8 cellular contexts compared by ENCODE assay signal in the genomic region with DNA sequence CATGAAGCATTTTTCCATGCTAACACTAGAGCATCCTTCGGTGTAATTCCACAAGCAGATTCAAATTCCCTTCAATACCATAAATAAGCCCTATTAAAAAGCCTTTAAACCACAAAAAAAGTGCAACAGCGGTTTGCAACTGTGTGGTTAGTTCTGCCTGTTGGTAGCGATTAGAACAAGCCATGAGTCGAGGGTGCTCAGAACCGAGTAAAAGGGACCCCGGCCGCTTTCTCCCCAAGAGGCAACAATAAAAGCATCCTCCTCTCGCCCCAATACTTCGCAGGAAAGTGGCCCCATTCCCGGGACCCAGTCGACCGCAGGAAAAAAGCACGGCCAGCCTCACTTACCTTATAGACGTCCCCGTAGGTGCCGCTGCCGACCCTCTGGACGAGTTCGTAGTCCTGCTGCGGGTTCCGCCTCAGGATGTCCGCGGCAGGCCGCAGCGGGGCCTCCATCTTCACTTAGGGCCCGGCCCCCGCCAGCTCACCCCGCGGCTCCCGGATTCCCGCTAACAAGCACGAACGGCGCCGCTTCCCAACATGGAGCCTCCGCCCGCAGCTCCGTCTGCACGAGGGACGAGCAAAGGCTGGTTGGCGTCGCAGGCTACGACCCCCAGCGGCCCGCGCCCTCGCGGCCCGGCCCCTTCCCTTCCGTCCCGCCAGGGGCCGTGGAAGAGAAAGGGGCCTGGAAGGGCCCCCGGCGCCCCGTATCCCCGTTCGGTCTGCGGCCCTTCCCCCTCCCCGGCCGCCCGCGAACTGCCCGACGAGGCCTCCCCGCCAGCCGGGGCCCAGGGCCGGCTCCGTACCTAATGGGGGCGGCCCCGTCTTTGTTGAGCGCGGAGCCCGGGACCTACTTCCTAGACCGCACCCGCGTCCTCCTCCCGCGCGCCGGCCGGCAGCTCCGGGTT. TPM values are rescaled to one million over a fixed set of nuclear protein-coding genes. Genes with fewer than 3 reads are reported as not detected.
DNase-seq lines count a peak whose midpoint lies in the region; ATAC-seq, FAIRE-seq and TF ChIP-seq lines count a peak whose summit lies in the region.

No MANE protein-coding gene starts in this region.

- FAIRE-seq in D721Med (lab: Jason Lieb, UNC) (no peak), GM12878 (lab: Jason Lieb, UNC) (no peak)

- TF ChIP-seq CTCF in D721Med (IDR thresholded peaks at IDR 0.05; ENCODE audit: insufficient read depth, missing control alignments) (peak; percentile 1), GM12878 (IDR thresholded peaks at IDR 0.05 in 2 of 3, conservative IDR thresholded peaks at IDR 0.05 in 1 of 3; ENCODE audit: control insufficient read depth in 2 of 3, extremely low read depth in 1 of 3, insufficient read depth in 1 of 3, low read depth in 3 of 3, low read length in 3 of 3) (0 out of 6 replicates have a peak, but pooled peaks of 1 of the 3 experiments have one; percentile 0), gastrocnemius medialis (IDR thresholded peaks at IDR 0.05 in 4 of 5, conservative IDR thresholded peaks at IDR 0.05 in 1 of 5) (no peak)

- H3K4me1 ChIP-seq in SJCRH30 (peaks cover 7% of the 10 kb centered on the region; the same call in 1 of the 2 replicates), GM12878 (ENCODE audit: control insufficient read depth, insufficient read depth, low read length) (peaks cover 10% of the 10 kb centered on the region), iPS-15b (ENCODE audit: control insufficient read depth, insufficient read depth, low read length) (peaks cover 12% of the 10 kb centered on the region), gastrocnemius medialis (peaks cover 21 to 29% of the 10 kb centered on the region in 2 donors)

- H3K4me2 ChIP-seq in GM12878 (ENCODE audit: control insufficient read depth, insufficient read depth): peak overlapping the region; percentile 48

- no TSS peak for BruUV-seq in GM12878 (replicated peaks; lab: Mats Ljungman, UMichigan)

- under 1% methylated on average over 66 of the region's 82 CpGs for WGBS in GM12878 (ENCODE audit: insufficient coverage, insufficient replicate concordance, low lambda C conversion rate, missing lambda C conversion rate)

- H3K79me2 ChIP-seq in GM12878 (ENCODE audit: control insufficient read depth, insufficient read depth, low read length): peaks cover 35% of the 10 kb centered on the region

- RAD21 ChIA-PET in GM12878 (lab: Charles Lee; ENCODE audit: unreplicated experiment): interaction anchor here (0.8 to 3.0 kb wide), 7 partner anchors 9 to 530 kb away, joined by 3 to 14 read pairs (median 4); no protein-coding TSS in a partner anchor

- TF ChIP-seq POLR2A in GM12878 (IDR thresholded peaks at IDR 0.05; ENCODE audit: low read depth, low read length): peak; percentile 75; the same call in 1 of the 2 replicates
- no peak for TF ChIP-seq POLR2A in gastrocnemius medialis (IDR thresholded peaks at IDR 0.05)

- DNase-seq in D721Med (ENCODE audit: insufficient read length, low spot score) (no peak), SJCRH30 (peak; percentile 60 to 67), GM12878 (ENCODE audit: low read depth, low spot score) (no peak), gastrocnemius medialis (peak; percentile 15 to 24), DMS153 treated with DMSO at 0.1 percent for 48 hours (lab: John Stamatoyannopoulos, UW; ENCODE audit: unreplicated experiment) (no peak)

- H3K9ac ChIP-seq in GM12878 (ENCODE audit: control insufficient read depth, insufficient read depth, low read length): peak overlapping the region; percentile 73
- peak overlapping the region; percentile 79 for H3K9ac ChIP-seq in iPS-15b (ENCODE audit: low read depth, low read length)

- H3K27ac ChIP-seq in SJCRH30 (peak overlapping the region; percentile 91), GM12878 (ENCODE audit: control insufficient read depth, insufficient read depth) (peak overlapping the region; percentile 75), gastrocnemius medialis (peak overlapping the region; percentile 86 to 95 (median 94))

- no peak for TF ChIP-seq EP300 in GM12878 (IDR thresholded peaks at IDR 0.05; ENCODE audit: borderline replicate concordance in 1 of 2, control insufficient read depth in 1 of 2, low read depth in 2 of 2, low read length in 2 of 2)

- SMC1A ChIA-PET in GM12878 (lab: Charles Lee; ENCODE audit: uncharacterized antibody, unreplicated experiment): interaction anchor here (1.0 to 1.6 kb wide), 6 partner anchors 9 to 678 kb away, joined by 3 to 8 read pairs (median 5); no protein-coding TSS in a partner anchor

- H3K36me3 ChIP-seq in SJCRH30 (peaks cover 3% of the 10 kb centered on the region; the same call in 1 of the 2 replicates), GM12878 (ENCODE audit: control insufficient read depth in 2 of 2, insufficient read depth in 2 of 2, low read length in 1 of 2) (no peaks in the 10 kb centered on the region), iPS-15b (ENCODE audit: control insufficient read depth, insufficient read depth, low read length) (no peaks in the 10 kb centered on the region), gastrocnemius medialis (no peaks in the 10 kb centered on the region)

- H4K20me1 ChIP-seq in GM12878 (ENCODE audit: control insufficient read depth, insufficient read depth): no peaks in the 10 kb centered on the region

- POLR2A ChIA-PET in GM12878 (lab: Charles Lee): interaction anchor here (0.8 kb wide), 1 partner anchor 208 kb away, joined by 3 read pairs; no protein-coding TSS in a partner anchor

- in situ Hi-C loops in GM12878 (cut with MboI) (loop anchor here (5.0 kb wide), 1 partner anchor 680 kb away; a partner anchor contains a TSS), gastrocnemius medialis (cut with MboI; ENCODE audit: low sequenced_read_pairs in 4 of 4) (loop anchor here in 3 of 4 donors (5.0 to 25.0 kb wide), 2 partner anchors 210 to 670 kb away; a partner anchor contains a TSS)

- H3K9me3 ChIP-seq in SJCRH30 (replicated peaks) (no peaks in the 10 kb centered on the region), GM12878 (replicated peaks; ENCODE audit: control insufficient read depth, insufficient read depth, low read length) (no peaks in the 10 kb centered on the region; the same call in 2 of the 3 replicates), iPS-15b (ENCODE audit: control insufficient read depth, insufficient read depth, low read length) (no peaks in the 10 kb centered on the region), gastrocnemius medialis (no peaks in the 10 kb centered on the region)

- no peak for TF ChIP-seq RAD21 in GM12878 (IDR thresholded peaks at IDR 0.05; ENCODE audit: insufficient read depth, low read depth, low read length)

- H3K27me3 ChIP-seq in SJCRH30: no peaks in the 10 kb centered on the region
- no peaks in the 10 kb centered on the region for H3K27me3 ChIP-seq in GM12878 (replicated peaks in 1 of 2; ENCODE audit: control insufficient read depth in 2 of 2, insufficient read depth in 2 of 2, low read length in 1 of 2)
- H3K27me3 ChIP-seq in iPS-15b (ENCODE audit: control insufficient read depth, insufficient read depth, low read length): no peaks in the 10 kb centered on the region
- H3K27me3 ChIP-seq in gastrocnemius medialis: no peaks in the 10 kb centered on the region

- intact Hi-C loops in GM12878 (cut with micrococcal nuclease; ENCODE audit: unreplicated experiment): loop anchor here (1.0 to 5.0 kb wide), 6 partner anchors 190 to 900 kb away; a partner anchor contains a TSS
- intact Hi-C loops in gastrocnemius medialis (cut with DNase I; ENCODE audit: low total_unique reads): loop anchor here (1.0 to 10.0 kb wide), 8 partner anchors 135 to 667 kb away; a partner anchor contains a TSS

- H3K4me3 ChIP-seq in SJCRH30 (peak overlapping the region; percentile 98), GM12878 (peak overlapping the region; percentile 81), iPS-15b (ENCODE audit: low read depth, low read length) (peak overlapping the region; percentile 93), gastrocnemius medialis (peak overlapping the region; percentile 83 to 88 (median 85))

- peak; percentile 23 for ATAC-seq in GM19438 (IDR thresholded peaks at IDR 0.05; ENCODE audit: low read depth, unreplicated experiment)
- peak; percentile 10 for ATAC-seq in HG03457 (IDR thresholded peaks at IDR 0.05; ENCODE audit: unreplicated experiment)
- ATAC-seq in GM12878: peak; percentile 35
- peak; percentile 75 to 80 for ATAC-seq in gastrocnemius medialis

- peak overlapping the region; percentile 98 for H2AFZ ChIP-seq in GM12878 (ENCODE audit: control insufficient read depth, low read depth, low read length)

- CTCF ChIA-PET in GM12878 (lab: Yijun Ruan, JAX): interaction anchor here (0.9 to 2.0 kb wide), 8 partner anchors 9 to 211 kb away, joined by 3 to 11 read pairs (median 3); no protein-coding TSS in a partner anchor

RNA-seq across cellular contexts. Expression of a gene that starts 0.5 kb away (rescaled TPM):
- total RNA-seq in SJCRH30 (2014; rRNA removed; shearing (Covaris generic)): 45.1 and 57.3 TPM in 2 replicates
- total RNA-seq in GM12878 (2013; cell fraction: nucleolus; rRNA removed): 179 and 195 TPM in 2 replicates
- total RNA-seq in GM12878 (2014; rRNA removed): 41.3 and 47.1 TPM in 2 replicates
- 25.6 and 27.5 TPM in 2 replicates for total RNA-seq in GM12878 (2014; rRNA removed; fragmentation: Illumina TruSeq; extraction: Trizol)
- 36.1 and 37.6 TPM in 2 replicates for total RNA-seq in GM12878 (2021)
- polyA plus RNA-seq in GM12878 (2011; ENCODE audit: low read depth): 27.9 TPM
- 16.6 and 26.1 TPM in 2 replicates for polyA plus RNA-seq in GM12878 (2011; rRNA removed)
- polyA plus RNA-seq in GM12878 (2011; cell fraction: cytosol; rRNA removed): 7.7 and 8.2 TPM in 2 replicates
- polyA plus RNA-seq in GM12878 (2011; cell fraction: nucleus; rRNA removed): 17.1 and 22.9 TPM in 2 replicates
- 10.4 and 12.3 TPM in 2 replicates for polyA plus RNA-seq in GM12878 (2012)
- 28.6 and 36.7 TPM in 2 replicates for polyA plus RNA-seq in GM12878 (2014; fragmentation: Illumina TruSeq; extraction: Trizol)
- polyA plus RNA-seq in GM12878 (2014; fragmentation: Nextera tagmentation; extraction: Ambion mirVana): 10 to 100 TPM in 1 of 2 experiments, 1 to 10 TPM in 1; 9.1 to 12.0 TPM
- 31.5 and 31.7 TPM in 2 replicates for polyA plus RNA-seq in GM12878 (2014; rRNA removed)
- polyA plus RNA-seq in GM12878 (2016; fragmentation: Nextera tagmentation; extraction: Ambion mirVana): 10 to 100 TPM; 33.4 to 38.3 TPM
- 10.5 and 11.6 TPM in 2 replicates for polyA minus RNA-seq in GM12878 (2011; rRNA and poly(A)+ RNA removed)
- polyA minus RNA-seq in GM12878 (2011; cell fraction: cytosol; rRNA and poly(A)+ RNA removed): 8.7 and 11.7 TPM in 2 replicates
- 24.3 and 45.4 TPM in 2 replicates for polyA minus RNA-seq in GM12878 (2011; cell fraction: nucleus; rRNA and poly(A)+ RNA removed)
- 10 to 100 TPM; 35.3 to 63.9 (median 47.1) TPM for total RNA-seq in gastrocnemius medialis

RNA-seq across cellular contexts. Expression of a gene that starts 28.1 kb away (rescaled TPM):
- total RNA-seq in SJCRH30 (2014; rRNA removed; shearing (Covaris generic)): 0.59 and 0.66 TPM in 2 replicates
- total RNA-seq in GM12878 (2013; cell fraction: nucleolus; rRNA removed): 1.7 and 2.8 TPM in 2 replicates
- total RNA-seq in GM12878 (2014; rRNA removed) (0.11 and 0.76 TPM in 2 replicates), GM12878 (2014; rRNA removed; fragmentation: Illumina TruSeq; extraction: Trizol) (0.60 and 0.72 TPM in 2 replicates), GM12878 (2021) (0.58 and 1.1 TPM in 2 replicates), gastrocnemius medialis (1 to 10 TPM in 1 of 4 donors, under 1 TPM in 3; 0.15 to 1.3 (median 0.58) TPM)
- polyA plus RNA-seq in GM12878 (2011; ENCODE audit: low read depth): 0.09 TPM
- polyA plus RNA-seq in GM12878 (2011; rRNA removed) (0.58 and 0.71 TPM in 2 replicates), GM12878 (2014; fragmentation: Illumina TruSeq; extraction: Trizol) (0.43 and 1.5 TPM in 2 replicates), GM12878 (2014; fragmentation: Nextera tagmentation; extraction: Ambion mirVana) (under 1 TPM in 1 of 2 experiments, not detected in 1; 0.18 TPM), GM12878 (2014; rRNA removed) (0.15 and 1.0 TPM in 2 replicates), GM12878 (2016; fragmentation: Nextera tagmentation; extraction: Ambion mirVana) (1 to 10 TPM; 1.0 to 1.2 TPM)
- 0.31 and 0.55 TPM in 2 replicates for polyA plus RNA-seq in GM12878 (2011; cell fraction: cytosol; rRNA removed)
- 0.53 and 0.73 TPM in 2 replicates for polyA plus RNA-seq in GM12878 (2011; cell fraction: nucleus; rRNA removed)
- polyA plus RNA-seq in GM12878 (2012): 0.18 and 0.25 TPM in 2 replicates
- 0.26 and 0.88 TPM in 2 replicates for polyA minus RNA-seq in GM12878 (2011; rRNA and poly(A)+ RNA removed)
- polyA minus RNA-seq in GM12878 (2011; cell fraction: cytosol; rRNA and poly(A)+ RNA removed): 1.1 TPM in 1 of 2 replicates, not detected in the other
- 1.5 and 1.8 TPM in 2 replicates for polyA minus RNA-seq in GM12878 (2011; cell fraction: nucleus; rRNA and poly(A)+ RNA removed)

Comparison
In these comparisons a context has a peak if more than half of its experiments do, and no peak if none do; other contexts are left out.
1. DNase-seq: peak in SJCRH30 (2 of 2) and gastrocnemius medialis (2 of 2); none in D721Med (single experiment), GM12878 (single experiment) and DMS153 treated with DMSO at 0.1 percent for 48 hours (single experiment).
2. ATAC-seq: peak in every context shown above with its lines; median percentile 78 in gastrocnemius medialis; 35 in GM12878; 23 in GM19438; 10 in HG03457.
3. Peak in every context shown above with its lines, with median percentiles within 50 percentile points of each other: H3K27ac ChIP-seq and H3K4me3 ChIP-seq.